ENCODE assay signal across 24 cellular contexts in the genomic region with DNA sequence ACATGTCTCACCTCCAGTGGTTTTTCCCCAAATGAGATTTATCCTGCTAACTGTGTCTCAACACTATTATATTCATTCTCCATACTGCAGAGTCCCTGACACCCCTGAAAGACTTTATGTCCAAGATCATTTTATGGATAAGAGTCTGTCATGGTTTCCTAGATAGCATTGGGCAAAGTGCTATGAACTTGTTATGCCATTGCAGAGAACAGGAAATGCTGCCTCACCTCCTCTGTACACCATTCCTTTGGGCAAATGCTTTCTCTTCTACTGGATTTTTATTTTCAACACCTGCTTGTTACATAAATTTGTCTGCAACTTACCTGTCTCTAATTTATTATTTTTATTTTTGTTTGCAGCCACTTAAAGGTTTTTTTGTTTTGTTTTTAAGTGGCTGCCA.
"Had no signal": no experiment of that assay in that cellular context is flagged by ENCODE, and none has a peak within 500 bp of the region (broad histone marks: within the 10 kb centered on the region; RNA-seq: fewer than 3 reads in every experiment).

No MANE protein-coding gene starts in this region.

- H3K4me1 ChIP-seq: prostate gland, sigmoid colon, thyroid gland, tibial nerve, vagina had no signal

- H3K36me3 ChIP-seq: neutrophil, pancreas, prostate gland, right lobe of liver, sigmoid colon, stomach, thoracic aorta, thyroid gland, tibial nerve, vagina had no signal

- H3K27ac ChIP-seq: neutrophil, pancreas, prostate gland, right lobe of liver, sigmoid colon, stomach, thoracic aorta, thyroid gland, tibial nerve, vagina had no signal

- H3K9me3 ChIP-seq: neutrophil, pancreas, prostate gland, right lobe of liver, sigmoid colon, stomach, thoracic aorta, thyroid gland, tibial nerve, vagina had no signal

- H3K4me3 ChIP-seq: pancreas, prostate gland, right lobe of liver, sigmoid colon, smooth muscle cell, stomach, thoracic aorta, thyroid gland, tibial nerve, vagina had no signal

- DNase-seq: naive B cell; naive thymus-derived CD8-positive, alpha-beta T cell; nephron progenitor cell; nucleus accumbens; pancreas; right cardiac atrium; right lobe of liver; sigmoid colon; stimulated activated CD4-positive, alpha-beta T cell treated with anti-CD3 and anti-CD28 coated beads, Interleukin-15, amount 100 ng/mL, for 24 hours; stimulated activated CD4-positive, alpha-beta T cell treated with anti-CD3 and anti-CD28 coated beads, Interleukin-2, amount 100 ng/mL, for 24 hours; stimulated activated CD4-positive, alpha-beta T cell treated with anti-CD3 and anti-CD28 coated beads, Interleukin-2, amount 100 ng/mL, for 48 hours; stimulated activated CD4-positive, alpha-beta T cell treated with anti-CD3 and anti-CD28 coated beads, Interleukin-4, amount 100 ng/mL, for 24 hours; stimulated activated naive B cell treated with anti-CD40 and anti-IgM and Interleukin-4, amounts not matched to agents 10 μg/mL and 1 μg/mL and 100 μg/mL, for 72 hours; stimulated activated naive CD4-positive, alpha-beta T cell treated with Interleukin-2 at 50 U/mL for 16 hours; stomach; thyroid gland had no signal

- ATAC-seq: naive thymus-derived CD8-positive, alpha-beta T cell; natural killer cell treated with Interleukin-12 subunit alpha and Interleukin-12 subunit beta and Interleukin-15 and Interleukin-18, amount 100 ng/mL, for 72 hours; pancreas; right cardiac atrium; right lobe of liver; stimulated activated effector memory CD8-positive, alpha-beta T cell treated with anti-CD3 and anti-CD28 coated beads, Interleukin-12 subunit alpha, Interleukin-12 subunit beta, amount 100 ng/mL, for 72 hours; stimulated activated naive B cell treated with anti-CD40 and anti-IgM and Interleukin-4, amounts not matched to agents 10 μg/mL and 1 μg/mL and 100 μg/mL, for 72 hours had no signal

- H3K27me3 ChIP-seq: neutrophil, pancreas, right lobe of liver, sigmoid colon, stomach, thyroid gland, tibial nerve, vagina had no signal

- H3K4me2 ChIP-seq: smooth muscle cell had no signal
